ENCODE assay signal across 17 cellular contexts in the genomic region with DNA sequence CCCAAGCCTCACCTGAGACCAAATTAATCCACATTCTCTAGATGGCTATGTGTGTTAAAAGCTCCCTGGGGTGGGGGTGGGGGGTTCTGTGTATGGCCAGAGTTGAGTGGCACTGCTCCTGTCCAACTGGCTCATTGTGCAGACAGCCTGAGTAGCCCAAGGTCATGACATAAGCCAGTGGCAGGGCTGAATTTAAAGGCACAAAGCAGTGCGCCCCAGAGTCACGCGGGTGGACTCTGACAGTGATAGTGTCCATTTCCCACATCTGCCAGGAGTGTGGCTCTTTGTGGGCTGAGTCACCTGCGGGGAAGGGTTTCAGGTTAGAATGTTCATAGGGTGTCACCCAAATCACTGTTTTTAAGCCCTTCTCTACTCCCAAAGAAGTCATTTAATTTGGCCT. TPM values are rescaled to one million over a fixed set of nuclear protein-coding genes. Genes with fewer than 3 reads are reported as not detected.
DNase-seq lines count a peak whose midpoint lies in the region; ATAC-seq and TF ChIP-seq lines count a peak whose summit lies in the region.
"Had no signal": no experiment of that assay in that cellular context is flagged by ENCODE, and none has a peak within 500 bp of the region (broad histone marks: within the 10 kb centered on the region; RNA-seq: fewer than 3 reads in every experiment).

No MANE protein-coding gene starts in this region.

- no peak overlapping the region for H3K4me3 ChIP-seq in mammary epithelial cell (replicated peaks in 1 of 3; ENCODE audit: insufficient read depth in 1 of 3, low read depth in 2 of 3, low read length in 3 of 3)
- no peak overlapping the region for H3K4me3 ChIP-seq in CD8-positive, alpha-beta T cell (ENCODE audit: low read depth, low read length)
- H3K4me3 ChIP-seq: K562, lung had no signal

- peak overlapping the region; percentile 58 for H3K4me2 ChIP-seq in mammary epithelial cell (ENCODE audit: insufficient read depth, low read depth, low read length)

- CTCF ChIA-PET in mammary epithelial cell (lab: Charles Lee; ENCODE audit: low non-redundant PET): no interaction called here
- CTCF ChIA-PET in CD8-positive, alpha-beta T cell (lab: Charles Lee): no interaction called here
- CTCF ChIA-PET in activated CD4-positive, alpha-beta T cell treated with anti-CD3 and anti-CD28 coated beads, Interleukin-2, amount 10 ng/mL, durations not matched to agents 7 days and 5 days (lab: Charles Lee): no interaction called here

- H3K4me1 ChIP-seq in mammary epithelial cell (ENCODE audit: insufficient read depth, low read length): peaks cover 23% of the 10 kb centered on the region
- no peaks in the 10 kb centered on the region for H3K4me1 ChIP-seq in CD8-positive, alpha-beta T cell (ENCODE audit: insufficient read depth, low read length)

- no peaks in the 10 kb centered on the region for H3K36me3 ChIP-seq in mammary epithelial cell (ENCODE audit: insufficient read depth, low read length)
- no peaks in the 10 kb centered on the region for H3K36me3 ChIP-seq in CD8-positive, alpha-beta T cell (ENCODE audit: insufficient read depth, low read length)

- peak overlapping the region; percentile 38 for H3K27ac ChIP-seq in mammary epithelial cell (ENCODE audit: insufficient read depth, low read depth, low read length)
- H3K27ac ChIP-seq in CD8-positive, alpha-beta T cell (ENCODE audit: low read depth, low read length): no peak overlapping the region

- no peaks in the 10 kb centered on the region for H4K20me1 ChIP-seq in mammary epithelial cell (ENCODE audit: insufficient read depth, low read length)

- dilution Hi-C loops in mammary epithelial cell (cut with HindIII; ENCODE audit: low sequenced_read_pairs): no loop called here

- DNase-seq in NCI-H69 (lab: John Stamatoyannopoulos, UW) (peak; percentile 23), mammary epithelial cell (peak; percentile 64), islet precursor cell (peak; percentile 75), superior temporal gyrus (ENCODE audit: extremely low spot score) (peak; percentile 22), activated T-cell treated with anti-CD3 and anti-CD28 coated beads for 4 hours (no peak)
- no peak for DNase-seq in CD8-positive, alpha-beta T cell
- no peak for DNase-seq in activated CD4-positive, alpha-beta T cell treated with anti-CD3 and anti-CD28 coated beads, Interleukin-2, amount 10 ng/mL, durations not matched to agents 7 days and 5 days
- DNase-seq: NCI-H1092 treated with DMSO at 0.1 percent for 48 hours, T-helper 1 cell had no signal

- POLR2A ChIA-PET in CD8-positive, alpha-beta T cell (lab: Charles Lee): no interaction called here
- POLR2A ChIA-PET in activated CD4-positive, alpha-beta T cell treated with anti-CD3 and anti-CD28 coated beads, Interleukin-2, amount 10 ng/mL, durations not matched to agents 7 days and 5 days (lab: Charles Lee): no interaction called here

- H3K27ac Mint-ChIP-seq in CD8-positive, alpha-beta T cell: no peak overlapping the region
- no peak overlapping the region for H3K27ac Mint-ChIP-seq in activated CD4-positive, alpha-beta T cell treated with anti-CD3 and anti-CD28 coated beads, Interleukin-2, amount 10 ng/mL, durations not matched to agents 7 days and 5 days
- H3K27ac Mint-ChIP-seq: activated naive CD8-positive, alpha-beta T cell; B cell; stimulated activated naive CD8-positive, alpha-beta T cell treated with anti-CD3 and anti-CD28 coated beads, Interleukin-15, Interleukin-2, amounts not matched to agents 100 ng/mL and 50 ng/mL, for 24 hours had no signal

- TF ChIP-seq POLR2A in GM18505 (IDR thresholded peaks at IDR 0.05; ENCODE audit: borderline replicate concordance, extremely low read depth, insufficient read depth, insufficient read length): no peak

- H3K79me2 ChIP-seq in mammary epithelial cell (ENCODE audit: insufficient read depth, low read length): peaks cover 54% of the 10 kb centered on the region

- peak overlapping the region; percentile 6 for H2AFZ ChIP-seq in mammary epithelial cell (ENCODE audit: low read depth, low read length)

- in situ Hi-C loops in mammary epithelial cell (cut with MboI; ENCODE audit: low sequenced_read_pairs in 2 of 2): no loop called here

- H3K27me3 ChIP-seq in mammary epithelial cell (ENCODE audit: insufficient read depth, low read length): no peaks in the 10 kb centered on the region
- no peaks in the 10 kb centered on the region for H3K27me3 ChIP-seq in CD8-positive, alpha-beta T cell (ENCODE audit: insufficient read depth, low read length)

- no peaks in the 10 kb centered on the region for H3K4me1 Mint-ChIP-seq in CD8-positive, alpha-beta T cell (ENCODE audit: low read depth)
- H3K4me1 Mint-ChIP-seq in activated CD4-positive, alpha-beta T cell treated with anti-CD3 and anti-CD28 coated beads, Interleukin-2, amount 10 ng/mL, durations not matched to agents 7 days and 5 days: no peaks in the 10 kb centered on the region
- H3K4me1 Mint-ChIP-seq: B cell had no signal

- BruUV-seq in mammary epithelial cell (replicated peaks; lab: Mats Ljungman, UMichigan): TSS peak; percentile 12

- H3K36me3 Mint-ChIP-seq in CD8-positive, alpha-beta T cell: no peaks in the 10 kb centered on the region
- no peaks in the 10 kb centered on the region for H3K36me3 Mint-ChIP-seq in activated CD4-positive, alpha-beta T cell treated with anti-CD3 and anti-CD28 coated beads, Interleukin-2, amount 10 ng/mL, durations not matched to agents 7 days and 5 days (ENCODE audit: low read depth)
- H3K36me3 Mint-ChIP-seq: activated naive CD8-positive, alpha-beta T cell had no signal

- H3K9me3 ChIP-seq in mammary epithelial cell (replicated peaks; ENCODE audit: insufficient read depth, low read length): no peaks in the 10 kb centered on the region
- no peaks in the 10 kb centered on the region for H3K9me3 ChIP-seq in CD8-positive, alpha-beta T cell (ENCODE audit: low read length)

- H3K9ac ChIP-seq in mammary epithelial cell (ENCODE audit: insufficient read depth, low read length): peak overlapping the region; percentile 41

- peaks cover 2% of the 10 kb centered on the region for H3K27me3 Mint-ChIP-seq in CD8-positive, alpha-beta T cell (ENCODE audit: low read depth)
- H3K27me3 Mint-ChIP-seq in activated CD4-positive, alpha-beta T cell treated with anti-CD3 and anti-CD28 coated beads, Interleukin-2, amount 10 ng/mL, durations not matched to agents 7 days and 5 days: peaks cover 7% of the 10 kb centered on the region
- H3K27me3 Mint-ChIP-seq: activated naive CD8-positive, alpha-beta T cell; stimulated activated naive CD8-positive, alpha-beta T cell treated with anti-CD3 and anti-CD28 coated beads, Interleukin-15, Interleukin-2, amounts not matched to agents 100 ng/mL and 50 ng/mL, for 24 hours had no signal

- 76% methylated on average over 4 of the region's 4 CpGs for WGBS in mammary epithelial cell (ENCODE audit: low coverage, missing lambda C conversion rate)

- no peak for ATAC-seq in GM18505 (IDR thresholded peaks at IDR 0.05; ENCODE audit: unreplicated experiment)
- no peak for ATAC-seq in CD8-positive, alpha-beta T cell
- ATAC-seq: activated CD4-positive, CD25-positive, alpha-beta regulatory T cell treated with anti-CD3 and anti-CD28 coated beads, Interleukin-2, amount 50 U/mL, for 24 hours; K562 had no signal

- no peak for TF ChIP-seq CTCF in mammary epithelial cell (conservative IDR thresholded peaks at IDR 0.05 in 1 of 2, IDR thresholded peaks at IDR 0.05 in 1 of 2; ENCODE audit: extremely low read depth in 1 of 2, insufficient read depth in 1 of 2, low read depth in 1 of 2, low read length in 2 of 2)
- TF ChIP-seq CTCF in CD8-positive, alpha-beta T cell (IDR thresholded peaks at IDR 0.05): no peak

- no peaks in the 10 kb centered on the region for H3K9me3 Mint-ChIP-seq in CD8-positive, alpha-beta T cell
- H3K9me3 Mint-ChIP-seq in activated CD4-positive, alpha-beta T cell treated with anti-CD3 and anti-CD28 coated beads, Interleukin-2, amount 10 ng/mL, durations not matched to agents 7 days and 5 days: no peaks in the 10 kb centered on the region
- H3K9me3 Mint-ChIP-seq: neural crest cell; stimulated activated naive CD8-positive, alpha-beta T cell treated with anti-CD3 and anti-CD28 coated beads, Interleukin-15, Interleukin-2, amounts not matched to agents 100 ng/mL and 50 ng/mL, for 24 hours had no signal

- no peak overlapping the region for H3K4me3 Mint-ChIP-seq in CD8-positive, alpha-beta T cell
- no peak overlapping the region for H3K4me3 Mint-ChIP-seq in activated CD4-positive, alpha-beta T cell treated with anti-CD3 and anti-CD28 coated beads, Interleukin-2, amount 10 ng/mL, durations not matched to agents 7 days and 5 days
- H3K4me3 Mint-ChIP-seq: activated naive CD8-positive, alpha-beta T cell; B cell; neural crest cell; stimulated activated naive CD8-positive, alpha-beta T cell treated with anti-CD3 and anti-CD28 coated beads, Interleukin-15, Interleukin-2, amounts not matched to agents 100 ng/mL and 50 ng/mL, for 24 hours had no signal

- intact Hi-C loops in mammary epithelial cell (cut with micrococcal nuclease): no loop called here
- intact Hi-C loops in CD8-positive, alpha-beta T cell (cut with DNase I, micrococcal nuclease): no loop called here

RNA-seq across cellular contexts. Expression of gene SCD5, which starts 45.4 kb away (rescaled TPM):
- 10 to 100 TPM; 50.4 to 74.3 TPM for total RNA-seq in mammary epithelial cell
- 23.3 TPM for polyA plus RNA-seq in mammary epithelial cell
- polyA minus RNA-seq in mammary epithelial cell: 32.5 TPM
- under 1 TPM; 0.36 to 0.41 TPM for total RNA-seq in CD8-positive, alpha-beta T cell
- total RNA-seq in activated CD4-positive, alpha-beta T cell treated with anti-CD3 and anti-CD28 coated beads, Interleukin-2, amount 10 ng/mL, durations not matched to agents 7 days and 5 days: 1 to 10 TPM; 2.0 TPM
- total RNA-seq: B cell had no signal

Comparison
In these comparisons a context has a peak if more than half of its experiments do, and no peak if none do; other contexts are left out.
1. DNase-seq: peak in NCI-H69 (single experiment), mammary epithelial cell (single experiment), islet precursor cell (single experiment) and superior temporal gyrus (single experiment); none in activated T-cell treated with anti-CD3 and anti-CD28 coated beads for 4 hours (single experiment), CD8-positive, alpha-beta T cell (0 of 7) and activated CD4-positive, alpha-beta T cell treated with anti-CD3 and anti-CD28 coated beads, Interleukin-2, amount 10 ng/mL, durations not matched to agents 7 days and 5 days (single experiment).
2. RNA of gene SCD5, which starts 45.4 kb away (total RNA-seq): 50.4 to 74.3 TPM in mammary epithelial cell; 2.0 TPM in activated CD4-positive, alpha-beta T cell treated with anti-CD3 and anti-CD28 coated beads, Interleukin-2, amount 10 ng/mL, durations not matched to agents 7 days and 5 days and 0.36 to 0.41 TPM in CD8-positive, alpha-beta T cell; every median in the first group is over 10 times any median in the second.